18 cellular contexts compared by ENCODE assay signal in the genomic region with DNA sequence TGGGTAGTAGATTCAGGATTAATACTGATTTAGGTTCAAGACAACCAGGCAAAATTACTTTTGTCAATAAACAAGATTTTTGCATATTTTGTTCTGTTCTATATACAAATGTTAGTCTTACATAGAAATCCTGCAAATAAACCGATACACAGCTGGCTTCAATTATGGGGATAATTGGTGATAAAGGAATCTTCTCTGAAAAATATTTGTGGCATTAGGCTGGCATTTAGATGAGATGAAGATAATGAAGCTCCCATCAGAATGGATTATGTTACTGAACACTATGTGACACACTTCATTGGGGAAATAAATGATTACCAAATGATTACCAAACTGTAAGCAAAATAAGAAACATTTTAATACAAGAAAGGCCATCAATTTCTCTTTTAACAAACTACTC.
"Had no signal": no experiment of that assay in that cellular context is flagged by ENCODE, and none has a peak within 500 bp of the region (broad histone marks: within the 10 kb centered on the region; RNA-seq: fewer than 3 reads in every experiment).

No MANE protein-coding gene starts in this region.

- H2AFZ ChIP-seq: hepatocyte had no signal

- ATAC-seq: activated T-helper 17 cell treated with anti-CD3 and anti-CD28 coated beads, Interleukin-2, amount 50 U/mL, for 72 hours; left lobe of liver; pancreas; stimulated activated memory B cell treated with anti-CD40 and anti-IgM and Interleukin-4, amounts not matched to agents 10 μg/mL and 1 μg/mL and 100 μg/mL, for 72 hours had no signal

- H3K4me3 ChIP-seq: breast epithelium, hepatocyte, pancreas, thyroid gland had no signal

- H3K36me3 ChIP-seq: breast epithelium, thyroid gland had no signal

- H3K4me1 Mint-ChIP-seq: neural crest cell had no signal

- H3K4me2 ChIP-seq: hepatocyte had no signal

- H3K27ac Mint-ChIP-seq: activated T-helper 17 cell treated with anti-CD3 and anti-CD28 coated beads, Interleukin-2, amount 50 U/mL, for 72 hours had no signal

- H3K27me3 ChIP-seq: breast epithelium, hepatocyte, pancreas, thyroid gland had no signal

- DNase-seq: activated CD4-positive, CD25-positive, alpha-beta regulatory T cell treated with anti-CD3 and anti-CD28 coated beads, Interleukin-2, amount 50 U/mL, for 72 hours; activated naive CD4-positive, alpha-beta T cell treated with Interleukin-2 at 50 U/mL for 16 hours; aorta; pancreas; retina; stimulated activated CD4-positive, alpha-beta T cell treated with anti-CD3 and anti-CD28 coated beads, Interleukin-12 subunit alpha, Interleukin-12 subunit beta, amount 100 ng/mL, for 4 hours; stimulated activated CD4-positive, alpha-beta T cell treated with anti-CD3 and anti-CD28 coated beads, Interleukin-2, amount 100 ng/mL, for 24 hours; T-helper 9 cell; thyroid gland had no signal

- FAIRE-seq: keratinocyte, pancreas, urothelium cell line had no signal

- H3K4me1 ChIP-seq: breast epithelium, pancreas had no signal

- H3K9me3 Mint-ChIP-seq: activated T-helper 17 cell treated with anti-CD3 and anti-CD28 coated beads, Interleukin-2, amount 50 U/mL, for 72 hours; stimulated activated memory B cell treated with anti-CD40 and anti-IgM and Interleukin-4, amounts not matched to agents 10 μg/mL and 1 μg/mL and 100 μg/mL, for 72 hours had no signal

- H3K27ac ChIP-seq: breast epithelium, epithelial cell of prostate, hepatocyte, pancreas had no signal

- H3K9me3 ChIP-seq: breast epithelium, pancreas, thyroid gland had no signal

- H3K4me3 Mint-ChIP-seq: activated T-helper 17 cell treated with anti-CD3 and anti-CD28 coated beads, Interleukin-2, amount 50 U/mL, for 72 hours; neural crest cell; stimulated activated memory B cell treated with anti-CD40 and anti-IgM and Interleukin-4, amounts not matched to agents 10 μg/mL and 1 μg/mL and 100 μg/mL, for 72 hours had no signal
